Comparison of ENCODE assay signal across 10 cellular contexts in genomic region chr1:160116277-160117147, GRCh38. TPM values are rescaled to one million over a fixed set of nuclear protein-coding genes. Genes with fewer than 3 reads are reported as not detected.
DNase-seq lines count a peak whose midpoint lies in the region; ATAC-seq and TF ChIP-seq lines count a peak whose summit lies in the region.
"Had no signal": no experiment of that assay in that cellular context is flagged by ENCODE, and none has a peak within 500 bp of the region (broad histone marks: within the 10 kb centered on the region; RNA-seq: fewer than 3 reads in every experiment).

No MANE protein-coding gene starts in this region.

- no peaks in the 10 kb centered on the region for H3K79me2 ChIP-seq in osteoblast (ENCODE audit: insufficient read depth, low read length)

- H3K4me3 ChIP-seq in ascending aorta (peak overlapping the region; percentile 50 to 68), osteoblast (ENCODE audit: insufficient read depth, low read length) (no peak overlapping the region)
- H3K4me3 ChIP-seq: SJSA1 had no signal

- intact Hi-C loops in ascending aorta (cut with DNase I), result no loop called here

- H2AFZ ChIP-seq in osteoblast (ENCODE audit: low read length), result no peak overlapping the region

- H3K27ac ChIP-seq in ascending aorta, result peak overlapping the region; percentile 81 to 86
- no peak overlapping the region for H3K27ac ChIP-seq in osteoblast (ENCODE audit: low read depth, low read length)
- H3K27ac ChIP-seq: SJSA1 had no signal

- peak; percentile 95 for DNase-seq in G401 (ENCODE audit: low spot score)
- no peak for DNase-seq in ascending aorta (ENCODE audit: low spot score in 2 of 2)
- DNase-seq in globus pallidus (ENCODE audit: low spot score), result peak; percentile 26
- peak; percentile 68 for DNase-seq in osteoblast (ENCODE audit: insufficient read length, low spot score, missing footprints)
- no peak for DNase-seq in medulla oblongata (ENCODE audit: extremely low spot score)
- no peak for DNase-seq in NCI-H524 treated with DMSO at 0.1 percent for 48 hours (lab: John Stamatoyannopoulos, UW)
- DNase-seq in NCI-H345 (lab: John Stamatoyannopoulos, UW), result no peak
- DNase-seq: NCI-H2107 had no signal

- peaks cover 11 to 41% of the 10 kb centered on the region in 2 donors for H3K4me1 ChIP-seq in ascending aorta
- no peaks in the 10 kb centered on the region for H3K4me1 ChIP-seq in osteoblast (ENCODE audit: insufficient read depth, low read length)
- H3K4me1 ChIP-seq: SJSA1 had no signal

- no peaks in the 10 kb centered on the region for H4K20me1 ChIP-seq in osteoblast (ENCODE audit: insufficient read depth, low read length)

- in situ Hi-C loops in G401 (cut with HindIII; ENCODE audit: low sequenced_read_pairs), result no loop called here

- H3K36me3 ChIP-seq in ascending aorta (peaks cover 6 to 7% of the 10 kb centered on the region in 2 donors), osteoblast (ENCODE audit: insufficient read depth, low read length) (no peaks in the 10 kb centered on the region)
- H3K36me3 ChIP-seq: SJSA1 had no signal

- H3K4me2 ChIP-seq in osteoblast (ENCODE audit: insufficient read depth, low read length), result no peak overlapping the region

- no peaks in the 10 kb centered on the region for H3K9me3 ChIP-seq in ascending aorta
- H3K9me3 ChIP-seq in osteoblast (ENCODE audit: low read depth, low read length), result no peaks in the 10 kb centered on the region
- H3K9me3 ChIP-seq: SJSA1 had no signal

- ATAC-seq in HG03439 (IDR thresholded peaks at IDR 0.05; ENCODE audit: unreplicated experiment), result no peak

- no peaks in the 10 kb centered on the region for H3K27me3 ChIP-seq in ascending aorta
- peaks cover 23% of the 10 kb centered on the region for H3K27me3 ChIP-seq in osteoblast (ENCODE audit: insufficient read depth, low read length)
- H3K27me3 ChIP-seq: SJSA1 had no signal

- TF ChIP-seq CTCF in ascending aorta (IDR thresholded peaks at IDR 0.05) (no peak), osteoblast (IDR thresholded peaks at IDR 0.05; ENCODE audit: extremely low read depth, low read depth, low read length) (no peak)

RNA-seq across cellular contexts. Expression of gene ATP1A2, which starts 1.0 kb away (rescaled TPM):
- total RNA-seq in G401 (2014; rRNA removed; shearing (Covaris generic)), result not detected in 2 replicates
- total RNA-seq in ascending aorta, result 316 TPM
- total RNA-seq in osteoblast, result 0.72 and 1.2 TPM in 2 replicates

RNA-seq across cellular contexts. Expression of gene IGSF8, which starts 18.1 kb away (rescaled TPM):
- total RNA-seq in G401 (2014; rRNA removed; shearing (Covaris generic)), result 11.7 and 15.4 TPM in 2 replicates
- 37.9 TPM for total RNA-seq in ascending aorta
- total RNA-seq in osteoblast, result 18.0 and 19.9 TPM in 2 replicates

RNA-seq across cellular contexts. Expression of gene ATP1A4, which starts 34.9 kb away (rescaled TPM):
- total RNA-seq in G401 (2014; rRNA removed; shearing (Covaris generic)), result not detected in 2 replicates
- not detected for total RNA-seq in ascending aorta
- total RNA-seq in osteoblast, result not detected in 2 replicates
- total RNA-seq: SJSA1 had no signal

RNA-seq across cellular contexts. Expression of gene KCNJ9, which starts 35.2 kb away (rescaled TPM):
- total RNA-seq in G401 (2014; rRNA removed; shearing (Covaris generic)), result not detected in 2 replicates
- 1.2 TPM for total RNA-seq in ascending aorta
- total RNA-seq in osteoblast, result not detected in 2 replicates
- total RNA-seq: SJSA1 had no signal

RNA-seq across cellular contexts. Expression of gene KCNJ10, which starts 46.6 kb away (rescaled TPM):
- not detected in 2 replicates for total RNA-seq in G401 (2014; rRNA removed; shearing (Covaris generic))
- total RNA-seq in ascending aorta (not detected), osteoblast (not detected in 2 replicates)
- total RNA-seq: SJSA1 had no signal

Comparison
In these comparisons a context has a peak if more than half of its experiments do, and no peak if none do; other contexts are left out.
1. DNase-seq: peak in G401 (single experiment), globus pallidus (single experiment) and osteoblast (single experiment); none in ascending aorta (0 of 2), medulla oblongata (single experiment), NCI-H524 treated with DMSO at 0.1 percent for 48 hours (single experiment) and NCI-H345 (single experiment).
2. RNA of gene ATP1A2, which starts 1.0 kb away (total RNA-seq): 316 TPM in ascending aorta (single experiment); 0.72 to 1.2 TPM in osteoblast and not detected in G401; every median in the first group is over 100 times any median in the second.